In the genomic region with DNA sequence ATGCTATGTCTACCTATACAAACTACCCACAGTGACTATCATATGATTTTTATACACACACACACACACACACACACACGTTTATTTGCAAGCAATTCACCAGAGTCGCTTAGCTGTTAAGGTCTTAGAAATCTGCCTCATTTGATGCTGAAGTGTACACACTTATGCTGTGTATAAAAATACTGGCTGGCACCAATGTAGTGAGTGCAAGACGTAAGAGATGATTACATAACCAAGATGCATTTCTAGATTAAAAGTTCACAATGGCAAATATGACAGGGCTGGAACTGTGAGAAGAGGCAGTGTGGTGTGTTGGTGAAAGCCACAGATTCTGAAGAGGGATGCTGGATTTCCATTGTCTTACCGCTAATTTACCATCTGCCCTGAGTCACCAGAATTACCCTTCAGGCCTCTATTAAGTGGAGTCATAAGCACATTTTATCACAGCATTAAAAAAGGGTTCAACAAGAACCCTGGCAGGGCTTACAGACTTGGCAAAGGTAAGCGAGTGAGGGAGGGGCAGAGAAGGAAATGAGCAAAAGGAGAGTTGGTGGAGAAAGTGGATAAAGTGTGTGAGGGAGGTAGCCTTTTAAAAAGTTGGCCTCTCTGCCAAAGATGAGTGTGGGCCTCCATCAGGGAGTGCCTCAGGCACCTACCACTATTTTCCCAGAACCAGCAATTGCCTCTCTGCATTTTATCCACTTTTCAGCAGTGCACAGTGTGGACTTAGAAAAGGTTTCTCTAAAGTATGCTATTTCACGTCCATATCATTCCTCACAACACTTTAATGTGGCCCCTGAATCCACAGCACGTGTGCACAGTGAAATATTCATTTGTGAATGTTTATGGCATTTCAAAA, we compare ENCODE assay signal across 1 cellular context.
TF ChIP-seq lines count a peak whose summit lies in the region.

No MANE protein-coding gene starts in this region.

TF ChIP-seq in IMR-90, 13 proteins besides CTCF, POLR2A, EP300 and RAD21:
- TF ChIP-seq RFX5 (IDR thresholded peaks at IDR 0.05; ENCODE audit: low read depth, low read length) (no peak), FOS (IDR thresholded peaks at IDR 0.05; ENCODE audit: low read depth, low read length) (no peak), BHLHE40 (IDR thresholded peaks at IDR 0.05; ENCODE audit: low read depth, low read length) (no peak), NFE2L2 (IDR thresholded peaks at IDR 0.05; ENCODE audit: low read depth, low read length) (no peak), CHD1 (IDR thresholded peaks at IDR 0.05; ENCODE audit: low read depth, low read length) (no peak)
